ENCODE assay signal across 12 cellular contexts in the genomic region with DNA sequence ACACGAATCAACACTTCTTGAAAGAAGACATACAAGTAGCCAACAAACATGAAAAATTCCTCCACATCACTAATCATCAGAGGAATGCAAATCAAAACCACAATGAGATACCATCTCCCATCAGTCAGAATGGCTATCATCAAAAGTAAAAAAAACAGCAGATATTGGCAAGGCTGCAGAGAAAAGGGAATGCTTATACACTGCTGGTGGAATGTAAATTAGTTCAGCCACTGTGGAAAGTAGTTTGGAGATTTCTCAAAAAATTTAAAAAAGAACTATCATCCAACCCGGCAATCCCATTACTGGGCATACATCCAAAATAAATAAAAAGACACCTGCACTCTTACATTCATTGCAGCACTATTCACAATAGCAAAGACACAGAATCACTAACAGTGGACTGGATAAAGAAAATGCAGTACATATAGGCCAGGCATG.
DNase-seq lines count a peak whose midpoint lies in the region; ATAC-seq, FAIRE-seq and TF ChIP-seq lines count a peak whose summit lies in the region.
"Had no signal": no experiment of that assay in that cellular context is flagged by ENCODE, and none has a peak within 500 bp of the region (broad histone marks: within the 10 kb centered on the region; RNA-seq: fewer than 3 reads in every experiment).

No MANE protein-coding gene starts in this region.

- H3K9me2 ChIP-seq in SK-N-SH: no peaks in the 10 kb centered on the region

- no peak for ATAC-seq in HG02763 (IDR thresholded peaks at IDR 0.05; ENCODE audit: unreplicated experiment)
- ATAC-seq: gastroesophageal sphincter had no signal

- H3K36me3 ChIP-seq in BJ (ENCODE audit: control insufficient read depth, insufficient read depth, low read length): no peaks in the 10 kb centered on the region
- H3K36me3 ChIP-seq in SK-N-SH (replicated peaks in 1 of 2; ENCODE audit: control insufficient read depth in 1 of 2, insufficient read depth in 2 of 2, low read length in 1 of 2): peaks cover 0 to 28% of the 10 kb centered on the region in 2 experiments
- H3K36me3 ChIP-seq in kidney (ENCODE audit: control insufficient read depth in 1 of 2, insufficient read depth in 2 of 2, low read length in 2 of 2): peaks cover 0 to 4% of the 10 kb centered on the region in 2 donors
- H3K36me3 ChIP-seq: gastroesophageal sphincter had no signal

- H3K4me3 ChIP-seq in BJ (ENCODE audit: low read depth, low read length) (no peak overlapping the region), SK-N-SH (ENCODE audit: low read depth in 2 of 2, low read length in 1 of 2) (no peak overlapping the region), kidney (ENCODE audit: low read length in 2 of 2) (no peak overlapping the region)
- H3K4me3 ChIP-seq: gastroesophageal sphincter had no signal

- POLR2A ChIA-PET in BJ (lab: Charles Lee): no interaction called here
- POLR2A ChIA-PET in SK-N-SH (lab: Yijun Ruan, JAX): no interaction called here

- no peak for FAIRE-seq in kidney (lab: Jason Lieb, UNC)

- TF ChIP-seq EP300 in SK-N-SH (IDR thresholded peaks at IDR 0.05; ENCODE audit: borderline replicate concordance in 1 of 2, low read depth in 1 of 2, low read length in 1 of 2): peak; percentile 35 to 98; a peak in 3 of 4 replicates

- H3K79me2 ChIP-seq in SK-N-SH (ENCODE audit: insufficient read depth): no peaks in the 10 kb centered on the region; the same call in 1 of the 2 replicates

- H3K9me3 ChIP-seq in SK-N-SH: no peaks in the 10 kb centered on the region
- no peaks in the 10 kb centered on the region for H3K9me3 ChIP-seq in kidney (ENCODE audit: control insufficient read depth in 1 of 2, low read length in 2 of 2)

- intact Hi-C loops in kidney (cut with DNase I): no loop called here

- no peak for TF ChIP-seq RAD21 in SK-N-SH (IDR thresholded peaks at IDR 0.05; ENCODE audit: low read length)

- H3F3A ChIP-seq in SK-N-SH (replicated peaks; ENCODE audit: insufficient read depth): peaks cover 20% of the 10 kb centered on the region

- peak; percentile 30 for DNase-seq in BJ (ENCODE audit: low read depth)
- peak; percentile 19 for DNase-seq in NCI-H1105 (lab: John Stamatoyannopoulos, UW)
- no peak for DNase-seq in SK-N-SH
- peak; percentile 82 for DNase-seq in iris pigment epithelial cell (ENCODE audit: low read depth)
- DNase-seq in NK-92 treated with Interleukin-12 subunit alpha and Interleukin-12 subunit beta, amount 100 ng/mL, for 24 hours (lab: John Stamatoyannopoulos, UW): no peak
- no peak for DNase-seq in activated CD4-positive, alpha-beta T cell treated with anti-CD3 and anti-CD28 coated beads for 4 hours
- DNase-seq in kidney: no peak
- DNase-seq: activated CD4-positive, alpha-beta T cell treated with anti-CD3 and anti-CD28 coated beads for 1 hour; activated naive CD4-positive, alpha-beta T cell treated with anti-CD3 and anti-CD28 coated beads, Interleukin-2, amount 50 U/mL, for 16 hours; C1 segment of cervical spinal cord had no signal

- peaks cover 3% of the 10 kb centered on the region for H3K27me3 ChIP-seq in BJ (ENCODE audit: control insufficient read depth, insufficient read depth, low read length)
- no peaks in the 10 kb centered on the region for H3K27me3 ChIP-seq in SK-N-SH (ENCODE audit: insufficient read depth)
- H3K27me3 ChIP-seq: gastroesophageal sphincter had no signal

- 3% methylated on average over 2 of the region's 2 CpGs for WGBS in SK-N-SH (ENCODE audit: low lambda C conversion rate)

- H3K4me1 ChIP-seq in SK-N-SH (ENCODE audit: control insufficient read depth in 1 of 2, insufficient read depth in 2 of 2, low read depth in 1 of 2, low read length in 1 of 2) (peaks cover 2 to 7% of the 10 kb centered on the region in 2 experiments; a peak in 3 of 4 replicates), kidney (ENCODE audit: control insufficient read depth in 1 of 2, insufficient read depth in 1 of 2, low read depth in 1 of 2, low read length in 2 of 2) (no peaks in the 10 kb centered on the region)
- H3K4me1 ChIP-seq: gastroesophageal sphincter had no signal

- no peak overlapping the region for H3K9ac ChIP-seq in SK-N-SH
- no peak overlapping the region for H3K9ac ChIP-seq in kidney (ENCODE audit: low read length in 2 of 2)

- H4K20me1 ChIP-seq in SK-N-SH (ENCODE audit: insufficient read depth): peaks cover 21% of the 10 kb centered on the region

- no peak overlapping the region for H2AFZ ChIP-seq in SK-N-SH (ENCODE audit: low read depth)

- H3K4me2 ChIP-seq in SK-N-SH: no peak overlapping the region

- H3K27ac ChIP-seq in SK-N-SH (ENCODE audit: low read depth in 2 of 2, low read length in 1 of 2): no peak overlapping the region; a peak in 1 of 4 replicates
- no peak overlapping the region for H3K27ac ChIP-seq in kidney (ENCODE audit: low read depth in 2 of 2, low read length in 2 of 2)
- H3K27ac ChIP-seq: gastroesophageal sphincter had no signal

- CTCF ChIA-PET in BJ (lab: Yijun Ruan, JAX) (interaction anchor here (1.5 kb wide), 1 partner anchor 10 kb away, joined by 4 read pairs; no protein-coding TSS in a partner anchor), SK-N-SH (lab: Yijun Ruan, JAX) (interaction anchor here (0.6 to 0.7 kb wide), 2 partner anchors 161 to 174 kb away, joined by 3 read pairs; no protein-coding TSS in a partner anchor)

- no peak for TF ChIP-seq CTCF in BJ (IDR thresholded peaks at IDR 0.05; ENCODE audit: insufficient read depth, low read depth, low read length)
- TF ChIP-seq CTCF in SK-N-SH (IDR thresholded peaks at IDR 0.05): no peak
- no peak for TF ChIP-seq CTCF in kidney (IDR thresholded peaks at IDR 0.05; ENCODE audit: borderline replicate concordance, extremely low read depth, insufficient read depth)

TF ChIP-seq in SK-N-SH, 30 proteins besides CTCF, POLR2A, EP300 and RAD21:
- TF ChIP-seq TCF12 (IDR thresholded peaks at IDR 0.05) (peak; percentile 100), NRF1 (IDR thresholded peaks at IDR 0.05; ENCODE audit: low read depth, low read length) (no peak), FOXJ3 (CRISPR knock-in tag; IDR thresholded peaks at IDR 0.05) (no peak), JUND (IDR thresholded peaks at IDR 0.05) (peak; percentile 98), POLR2AphosphoS5 (IDR thresholded peaks at IDR 0.05; ENCODE audit: low read depth, low read length) (peak; percentile 93), SIN3A (IDR thresholded peaks at IDR 0.05; ENCODE audit: borderline replicate concordance, low read depth, low read length) (0 out of 2 replicates have a peak, but pooled peaks have one; percentile 41), FOXM1 (IDR thresholded peaks at IDR 0.05; ENCODE audit: low read depth) (peak; percentile 96), NFIC (IDR thresholded peaks at IDR 0.05; ENCODE audit: borderline replicate concordance) (peak; percentile 100), TEAD4 (IDR thresholded peaks at IDR 0.05; ENCODE audit: borderline replicate concordance, insufficient read depth) (peak; percentile 100), TAF1 (IDR thresholded peaks at IDR 0.05; ENCODE audit: borderline replicate concordance, low read depth, low read length) (no peak), RXRA (IDR thresholded peaks at IDR 0.05; ENCODE audit: borderline replicate concordance, low read depth) (peak; percentile 67; the same call in 1 of the 2 replicates), FOSL2 (IDR thresholded peaks at IDR 0.05; ENCODE audit: borderline replicate concordance, low read depth) (peak; percentile 77), MEF2A (IDR thresholded peaks at IDR 0.05; ENCODE audit: borderline replicate concordance, low read depth) (peak; percentile 65; the same call in 1 of the 2 replicates), RCOR1 (IDR thresholded peaks at IDR 0.05; ENCODE audit: low read length) (peak; percentile 44; the same call in 1 of the 2 replicates)
- TF ChIP-seq, protein P1, sequence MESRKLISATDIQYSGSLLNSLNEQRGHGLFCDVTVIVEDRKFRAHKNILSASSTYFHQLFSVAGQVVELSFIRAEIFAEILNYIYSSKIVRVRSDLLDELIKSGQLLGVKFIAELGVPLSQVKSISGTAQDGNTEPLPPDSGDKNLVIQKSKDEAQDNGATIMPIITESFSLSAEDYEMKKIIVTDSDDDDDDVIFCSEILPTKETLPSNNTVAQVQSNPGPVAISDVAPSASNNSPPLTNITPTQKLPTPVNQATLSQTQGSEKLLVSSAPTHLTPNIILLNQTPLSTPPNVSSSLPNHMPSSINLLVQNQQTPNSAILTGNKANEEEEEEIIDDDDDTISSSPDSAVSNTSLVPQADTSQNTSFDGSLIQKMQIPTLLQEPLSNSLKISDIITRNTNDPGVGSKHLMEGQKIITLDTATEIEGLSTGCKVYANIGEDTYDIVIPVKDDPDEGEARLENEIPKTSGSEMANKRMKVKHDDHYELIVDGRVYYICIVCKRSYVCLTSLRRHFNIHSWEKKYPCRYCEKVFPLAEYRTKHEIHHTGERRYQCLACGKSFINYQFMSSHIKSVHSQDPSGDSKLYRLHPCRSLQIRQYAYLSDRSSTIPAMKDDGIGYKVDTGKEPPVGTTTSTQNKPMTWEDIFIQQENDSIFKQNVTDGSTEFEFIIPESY (IDR thresholded peaks at IDR 0.05; ENCODE audit: borderline replicate concordance, low read depth): peak; percentile 88
- TF ChIP-seq, protein P2, sequence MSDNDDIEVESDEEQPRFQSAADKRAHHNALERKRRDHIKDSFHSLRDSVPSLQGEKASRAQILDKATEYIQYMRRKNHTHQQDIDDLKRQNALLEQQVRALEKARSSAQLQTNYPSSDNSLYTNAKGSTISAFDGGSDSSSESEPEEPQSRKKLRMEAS (IDR thresholded peaks at IDR 0.05; ENCODE audit: low read depth): peak; percentile 46; the same call in 1 of the 2 replicates
- TF ChIP-seq, protein P3, sequence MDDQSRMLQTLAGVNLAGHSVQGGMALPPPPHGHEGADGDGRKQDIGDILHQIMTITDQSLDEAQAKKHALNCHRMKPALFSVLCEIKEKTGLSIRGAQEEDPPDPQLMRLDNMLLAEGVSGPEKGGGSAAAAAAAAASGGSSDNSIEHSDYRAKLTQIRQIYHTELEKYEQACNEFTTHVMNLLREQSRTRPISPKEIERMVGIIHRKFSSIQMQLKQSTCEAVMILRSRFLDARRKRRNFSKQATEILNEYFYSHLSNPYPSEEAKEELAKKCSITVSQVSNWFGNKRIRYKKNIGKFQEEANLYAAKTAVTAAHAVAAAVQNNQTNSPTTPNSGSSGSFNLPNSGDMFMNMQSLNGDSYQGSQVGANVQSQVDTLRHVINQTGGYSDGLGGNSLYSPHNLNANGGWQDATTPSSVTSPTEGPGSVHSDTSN (IDR thresholded peaks at IDR 0.05): peak; percentile 99
- TF ChIP-seq, protein P4, sequence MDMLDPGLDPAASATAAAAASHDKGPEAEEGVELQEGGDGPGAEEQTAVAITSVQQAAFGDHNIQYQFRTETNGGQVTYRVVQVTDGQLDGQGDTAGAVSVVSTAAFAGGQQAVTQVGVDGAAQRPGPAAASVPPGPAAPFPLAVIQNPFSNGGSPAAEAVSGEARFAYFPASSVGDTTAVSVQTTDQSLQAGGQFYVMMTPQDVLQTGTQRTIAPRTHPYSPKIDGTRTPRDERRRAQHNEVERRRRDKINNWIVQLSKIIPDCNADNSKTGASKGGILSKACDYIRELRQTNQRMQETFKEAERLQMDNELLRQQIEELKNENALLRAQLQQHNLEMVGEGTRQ (IDR thresholded peaks at IDR 0.05; ENCODE audit: borderline replicate concordance, low read depth, low read length): no peak

Comparison
In these comparisons a context has a peak if more than half of its experiments do, and no peak if none do; other contexts are left out.
1. DNase-seq: peak in BJ (single experiment), NCI-H1105 (single experiment) and iris pigment epithelial cell (single experiment); none in SK-N-SH (single experiment), NK-92 treated with Interleukin-12 subunit alpha and Interleukin-12 subunit beta, amount 100 ng/mL, for 24 hours (single experiment), activated CD4-positive, alpha-beta T cell treated with anti-CD3 and anti-CD28 coated beads for 4 hours (0 of 2) and kidney (single experiment).